In genomic region chr2:172643142-172643541, GRCh38 we compare ENCODE assay signal across 17 cellular contexts.
DNase-seq lines count a peak whose midpoint lies in the region; ATAC-seq and TF ChIP-seq lines count a peak whose summit lies in the region.
"Had no signal": no experiment of that assay in that cellular context is flagged by ENCODE, and none has a peak within 500 bp of the region (broad histone marks: within the 10 kb centered on the region; RNA-seq: fewer than 3 reads in every experiment).

No MANE protein-coding gene starts in this region.

- peak overlapping the region; percentile 99 for H4K91ac ChIP-seq in IMR-90 (ENCODE audit: insufficient read depth, low read depth, low read length)

- peaks cover 12% of the 10 kb centered on the region for H3K27me3 Mint-ChIP-seq in activated CD4-positive, alpha-beta memory T cell treated with anti-CD3 and anti-CD28 coated beads for 36 hours
- H3K27me3 Mint-ChIP-seq in activated CD4-positive, alpha-beta memory T cell treated with anti-CD3 and anti-CD28 coated beads, Interleukin-2, amount 10 ng/mL, durations not matched to agents 7 days and 5 days, result peaks cover 3% of the 10 kb centered on the region

- peak overlapping the region; percentile 93 to 97 for H4K8ac ChIP-seq in IMR-90 (ENCODE audit: low read depth in 2 of 2, low read length in 2 of 2)

- H2AK9ac ChIP-seq in IMR-90 (replicated peaks; ENCODE audit: low read depth, low read length, poor library complexity), result peak overlapping the region; percentile 97

- H2BK15ac ChIP-seq in IMR-90 (ENCODE audit: low read depth, low read length), result peak overlapping the region; percentile 9; the same call in 2 of the 3 replicates

- in situ Hi-C loops in IMR-90 (cut with MboI; ENCODE audit: low sequenced_read_pairs), result no loop called here
- in situ Hi-C loops in transverse colon (cut with MboI; ENCODE audit: low pct_ligation_motif_present in 1 of 4, low pct_unique_long_range_greater_than_20kb in 1 of 4, low sequenced_read_pairs in 3 of 4), result no loop called here

- H2BK120ac ChIP-seq in IMR-90 (ENCODE audit: low read depth, low read length), result peak overlapping the region; percentile 99

- H3K27me3 ChIP-seq in IMR-90 (ENCODE audit: control insufficient read depth, insufficient read depth, low read length) (no peaks in the 10 kb centered on the region), transverse colon (no peaks in the 10 kb centered on the region)
- H3K27me3 ChIP-seq: heart right ventricle, spleen had no signal

- no peaks in the 10 kb centered on the region for H3K36me3 ChIP-seq in IMR-90 (ENCODE audit: control insufficient read depth, insufficient read depth, low read length)
- no peaks in the 10 kb centered on the region for H3K36me3 ChIP-seq in transverse colon
- H3K36me3 ChIP-seq: heart right ventricle, spleen had no signal

- H3K27ac ChIP-seq in IMR-90 (ENCODE audit: insufficient read depth, low read length), result peak overlapping the region; percentile 81
- H3K27ac ChIP-seq in transverse colon, result no peak overlapping the region
- H3K27ac ChIP-seq: heart right ventricle, parathyroid adenoma, spleen had no signal

- H4K20me1 ChIP-seq in IMR-90 (ENCODE audit: insufficient read depth, low read length), result no peaks in the 10 kb centered on the region

- H3K4me3 ChIP-seq in IMR-90 (ENCODE audit: insufficient read depth, low read depth, low read length) (no peak overlapping the region), choroid plexus epithelial cell (ENCODE audit: low read depth, low read length) (no peak overlapping the region), transverse colon (no peak overlapping the region)
- H3K4me3 ChIP-seq: heart right ventricle, spleen had no signal

- H3K4ac ChIP-seq in IMR-90 (ENCODE audit: low read depth, low read length), result peak overlapping the region; percentile 99

- peak; percentile 49 for ATAC-seq in IMR-90 (ENCODE audit: low read depth)
- ATAC-seq: heart right ventricle had no signal

- dilution Hi-C loops in IMR-90 (cut with HindIII; ENCODE audit: low sequenced_read_pairs, unreplicated experiment), result no loop called here

- no peak; the same call in 1 of the 2 replicates for TF ChIP-seq POLR2A in IMR-90 (IDR thresholded peaks at IDR 0.05; ENCODE audit: low read depth, low read length)
- TF ChIP-seq POLR2A in transverse colon (IDR thresholded peaks at IDR 0.05), result no peak

- CTCF ChIA-PET in activated CD4-positive, alpha-beta memory T cell treated with anti-CD3 and anti-CD28 coated beads for 36 hours (lab: Charles Lee), result no interaction called here
- CTCF ChIA-PET in activated CD4-positive, alpha-beta memory T cell treated with anti-CD3 and anti-CD28 coated beads, Interleukin-2, amount 10 ng/mL, durations not matched to agents 7 days and 5 days (lab: Charles Lee), result interaction anchor here (0.6 kb wide), 1 partner anchor 64 kb away, joined by 4 read pairs; no protein-coding TSS in a partner anchor
- CTCF ChIA-PET in IMR-90 (lab: Yijun Ruan, JAX), result no interaction called here

- H3K4me2 ChIP-seq in IMR-90 (ENCODE audit: low read depth, low read length), result peak overlapping the region; percentile 10; the same call in 1 of the 2 replicates

- peak overlapping the region; percentile 97 for H3K14ac ChIP-seq in IMR-90 (replicated peaks; ENCODE audit: low read depth, low read length)

- POLR2A ChIA-PET in activated CD4-positive, alpha-beta memory T cell treated with anti-CD3 and anti-CD28 coated beads for 36 hours (lab: Charles Lee), result no interaction called here
- POLR2A ChIA-PET in activated CD4-positive, alpha-beta memory T cell treated with anti-CD3 and anti-CD28 coated beads, Interleukin-2, amount 10 ng/mL, durations not matched to agents 7 days and 5 days (lab: Charles Lee), result no interaction called here
- POLR2A ChIA-PET in IMR-90 (lab: Charles Lee; ENCODE audit: unreplicated experiment), result interaction anchor here (0.6 kb wide), 1 partner anchor 68 kb away, joined by 6 read pairs; no protein-coding TSS in a partner anchor

- no CpG with 5 or more reads among the region's 6 CpGs for WGBS in IMR-90 (ENCODE audit: extremely low coverage in 2 of 2, insufficient read length in 1 of 2), 2 experiments
- WGBS in transverse colon (ENCODE audit: low coverage in 1 of 2), 2 donors, result 82% methylated on average over 6 of the region's 6 CpGs; no CpG with 5 or more reads in 1 of the 2 donors

- peak overlapping the region; percentile 26; the same call in 1 of the 2 replicates for H3K9ac ChIP-seq in IMR-90 (ENCODE audit: low read depth, low read length)
- H3K9ac ChIP-seq: parathyroid adenoma had no signal

- H3K27ac Mint-ChIP-seq in activated CD4-positive, alpha-beta memory T cell treated with anti-CD3 and anti-CD28 coated beads for 36 hours, result no peak overlapping the region
- H3K27ac Mint-ChIP-seq in activated CD4-positive, alpha-beta memory T cell treated with anti-CD3 and anti-CD28 coated beads, Interleukin-2, amount 10 ng/mL, durations not matched to agents 7 days and 5 days, result no peak overlapping the region
- H3K27ac Mint-ChIP-seq: activated B cell treated with CpG ODN at 0.5 μM for 24 hours had no signal

- H2BK5ac ChIP-seq in IMR-90 (ENCODE audit: low read depth, low read length, poor library complexity, severe bottlenecking), result peak overlapping the region; percentile 97

- peak overlapping the region; percentile 92 for H3K18ac ChIP-seq in IMR-90 (ENCODE audit: low read depth, low read length)

- H4K5ac ChIP-seq in IMR-90 (ENCODE audit: low read depth, low read length), result peak overlapping the region; percentile 90

- H2BK20ac ChIP-seq in IMR-90 (ENCODE audit: low read depth, low read length), result peak overlapping the region; percentile 98

- peaks cover 4% of the 10 kb centered on the region for H3K4me1 Mint-ChIP-seq in activated CD4-positive, alpha-beta memory T cell treated with anti-CD3 and anti-CD28 coated beads for 36 hours (ENCODE audit: low read depth)
- H3K4me1 Mint-ChIP-seq in activated CD4-positive, alpha-beta memory T cell treated with anti-CD3 and anti-CD28 coated beads, Interleukin-2, amount 10 ng/mL, durations not matched to agents 7 days and 5 days, result no peaks in the 10 kb centered on the region
- H3K4me1 Mint-ChIP-seq: activated B cell treated with CpG ODN at 0.5 μM for 24 hours had no signal

- BruUV-seq in IMR-90 (replicated peaks; lab: Mats Ljungman, UMichigan), result no TSS peak

- TF ChIP-seq RAD21 in IMR-90 (IDR thresholded peaks at IDR 0.05; ENCODE audit: low read length), result peak; percentile 14; the same call in 1 of the 2 replicates

- peak overlapping the region; percentile 95 for H2AK5ac ChIP-seq in IMR-90 (ENCODE audit: low read depth, low read length)

- peak; percentile 16 for DNase-seq in activated CD4-positive, alpha-beta memory T cell treated with anti-CD3 and anti-CD28 coated beads for 36 hours
- DNase-seq in activated CD4-positive, alpha-beta memory T cell treated with anti-CD3 and anti-CD28 coated beads, Interleukin-2, amount 10 ng/mL, durations not matched to agents 7 days and 5 days, result no peak
- DNase-seq in IMR-90 (peak; percentile 93), choroid plexus epithelial cell (ENCODE audit: low read depth) (peak; percentile 42), NCI-H82 (lab: John Stamatoyannopoulos, UW) (no peak), OCI-M2 (lab: John Stamatoyannopoulos, UW; ENCODE audit: unreplicated experiment) (no peak), transverse colon (no peak)
- DNase-seq in stimulated activated CD4-positive, alpha-beta T cell treated with anti-CD3 and anti-CD28 coated beads, Interleukin-4, amount 100 ng/mL, for 24 hours, result peak; percentile 18
- DNase-seq: ACHN, activated B cell treated with CpG ODN at 0.5 μM for 24 hours, amygdala, heart right ventricle, NCI-H2029, NCI-H526 treated with DMSO at 0.1 percent for 48 hours, spleen, T-helper 1 cell had no signal

- H3K4me1 ChIP-seq in IMR-90 (ENCODE audit: control insufficient read depth, insufficient read depth, low read length) (peaks cover 44% of the 10 kb centered on the region), transverse colon (no peaks in the 10 kb centered on the region)
- H3K4me1 ChIP-seq: parathyroid adenoma, spleen had no signal

- H3K9me3 ChIP-seq in IMR-90 (ENCODE audit: control insufficient read depth, insufficient read depth, low read length) (no peaks in the 10 kb centered on the region), transverse colon (no peaks in the 10 kb centered on the region)
- H3K9me3 ChIP-seq: spleen had no signal

- H3K36me3 Mint-ChIP-seq in activated CD4-positive, alpha-beta memory T cell treated with anti-CD3 and anti-CD28 coated beads for 36 hours, result peaks cover 2% of the 10 kb centered on the region
- no peaks in the 10 kb centered on the region for H3K36me3 Mint-ChIP-seq in activated CD4-positive, alpha-beta memory T cell treated with anti-CD3 and anti-CD28 coated beads, Interleukin-2, amount 10 ng/mL, durations not matched to agents 7 days and 5 days (ENCODE audit: low read depth)

- peaks cover 8 to 28% of the 10 kb centered on the region in 2 experiments; a peak in 2 of 4 replicates for H3K79me1 ChIP-seq in IMR-90 (ENCODE audit: low read depth in 1 of 2, low read length in 2 of 2)

- peak overlapping the region; percentile 96 for H3K23ac ChIP-seq in IMR-90 (ENCODE audit: low read depth, low read length)

- peak overlapping the region; percentile 85 for H2AFZ ChIP-seq in IMR-90 (replicated peaks; ENCODE audit: low read length, poor library complexity)
- H2AFZ ChIP-seq: parathyroid adenoma had no signal

- no peak overlapping the region for H3K4me3 Mint-ChIP-seq in activated CD4-positive, alpha-beta memory T cell treated with anti-CD3 and anti-CD28 coated beads for 36 hours
- no peak overlapping the region for H3K4me3 Mint-ChIP-seq in activated CD4-positive, alpha-beta memory T cell treated with anti-CD3 and anti-CD28 coated beads, Interleukin-2, amount 10 ng/mL, durations not matched to agents 7 days and 5 days
- H3K4me3 Mint-ChIP-seq: activated B cell treated with CpG ODN at 0.5 μM for 24 hours had no signal

- peak overlapping the region; percentile 73 for H3K56ac ChIP-seq in IMR-90 (ENCODE audit: extremely low read depth, insufficient read depth, low read length)

- TF ChIP-seq EP300 in transverse colon (IDR thresholded peaks at IDR 0.05; ENCODE audit: low read depth), result no peak

- peaks cover 34% of the 10 kb centered on the region for H3K9me1 ChIP-seq in IMR-90 (ENCODE audit: insufficient read depth, low read length)

- intact Hi-C loops in activated CD4-positive, alpha-beta memory T cell treated with anti-CD3 and anti-CD28 coated beads for 36 hours (cut with micrococcal nuclease), result no loop called here
- intact Hi-C loops in IMR-90 (cut with micrococcal nuclease) (no loop called here), transverse colon (cut with DNase I; ENCODE audit: low total_unique reads) (no loop called here)

- TF ChIP-seq CTCF in IMR-90 (conservative IDR thresholded peaks at IDR 0.05; ENCODE audit: low read depth, low read length), result no peak
- TF ChIP-seq CTCF in choroid plexus epithelial cell (conservative IDR thresholded peaks at IDR 0.05; ENCODE audit: low read depth, low read length), result no peak
- no peak for TF ChIP-seq CTCF in transverse colon (IDR thresholded peaks at IDR 0.05)

- no peaks in the 10 kb centered on the region for H3K9me3 Mint-ChIP-seq in activated CD4-positive, alpha-beta memory T cell treated with anti-CD3 and anti-CD28 coated beads for 36 hours
- H3K9me3 Mint-ChIP-seq in activated CD4-positive, alpha-beta memory T cell treated with anti-CD3 and anti-CD28 coated beads, Interleukin-2, amount 10 ng/mL, durations not matched to agents 7 days and 5 days, result no peaks in the 10 kb centered on the region

TF ChIP-seq in IMR-90, 13 proteins besides CTCF, POLR2A, EP300 and RAD21 (continues in another document):
- TF ChIP-seq MAZ (IDR thresholded peaks at IDR 0.05; ENCODE audit: borderline replicate concordance, low read depth, low read length), result no peak

Comparison
In these comparisons a context has a peak if more than half of its experiments do, and no peak if none do; other contexts are left out.
1. DNase-seq: peak in activated CD4-positive, alpha-beta memory T cell treated with anti-CD3 and anti-CD28 coated beads for 36 hours (single experiment), IMR-90 (single experiment), choroid plexus epithelial cell (single experiment) and stimulated activated CD4-positive, alpha-beta T cell treated with anti-CD3 and anti-CD28 coated beads, Interleukin-4, amount 100 ng/mL, for 24 hours (single experiment); none in activated CD4-positive, alpha-beta memory T cell treated with anti-CD3 and anti-CD28 coated beads, Interleukin-2, amount 10 ng/mL, durations not matched to agents 7 days and 5 days (single experiment), NCI-H82 (single experiment), OCI-M2 (single experiment) and transverse colon (single experiment).